ENCODE assay signal across 12 cellular contexts in the genomic region with DNA sequence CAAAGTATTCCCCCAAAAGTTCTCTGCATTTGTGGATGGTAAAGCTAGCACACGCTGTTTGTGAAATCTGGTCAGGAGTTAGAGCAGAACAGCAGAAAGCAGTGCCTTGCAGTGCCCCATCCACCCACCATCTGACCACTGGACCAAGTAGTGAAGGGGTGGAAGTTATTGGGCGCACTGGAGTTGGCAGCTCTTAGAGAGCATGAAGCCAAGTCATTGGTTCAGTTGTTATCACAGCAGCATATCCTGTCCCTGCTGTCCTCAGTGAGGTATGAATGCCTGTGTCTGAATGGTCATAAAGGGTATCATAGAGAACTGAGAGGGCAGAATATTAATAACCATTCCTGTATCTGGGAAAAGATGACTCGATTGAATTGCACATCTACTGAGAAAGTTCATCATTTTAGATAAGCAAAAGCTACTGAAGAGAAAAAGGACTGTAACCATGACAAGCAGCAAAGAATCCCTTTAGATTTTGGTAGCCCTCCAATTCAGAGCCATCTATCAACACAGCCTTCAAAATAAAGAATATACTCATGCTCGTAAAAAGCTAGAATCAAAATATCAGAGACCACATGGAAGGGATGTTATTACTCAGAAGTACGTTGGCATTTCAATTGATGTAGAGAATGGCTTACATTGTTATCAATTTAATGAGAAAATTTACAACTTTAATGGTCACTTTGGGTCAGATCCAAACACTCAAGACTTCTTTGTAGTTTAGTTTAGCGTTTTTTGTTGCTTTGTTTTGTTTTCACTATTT.
"Had no signal": no experiment of that assay in that cellular context is flagged by ENCODE, and none has a peak within 500 bp of the region (broad histone marks: within the 10 kb centered on the region; RNA-seq: fewer than 3 reads in every experiment).

No MANE protein-coding gene starts in this region.

- H3K36me3 ChIP-seq: esophagus squamous epithelium, gastrocnemius medialis, heart right ventricle, ovary had no signal

- H3K4me1 ChIP-seq: gastrocnemius medialis, heart right ventricle, testis had no signal

- ATAC-seq: activated CD4-positive, CD25-positive, alpha-beta regulatory T cell treated with anti-CD3 and anti-CD28 coated beads, Interleukin-2, amount 50 U/mL, for 24 hours; gastrocnemius medialis; left lobe of liver had no signal

- H3K27me3 ChIP-seq: esophagus squamous epithelium, gastrocnemius medialis, ovary, testis had no signal

- H3K9me3 ChIP-seq: esophagus squamous epithelium, gastrocnemius medialis, heart right ventricle, ovary, testis had no signal

- H3K4me3 ChIP-seq: dorsolateral prefrontal cortex, esophagus squamous epithelium, gastrocnemius medialis, heart right ventricle, ovary, testis had no signal

- DNase-seq: activated naive CD4-positive, alpha-beta T cell treated with anti-CD3 and anti-CD28 coated beads, Interleukin-2, amount 50 U/mL, for 16 hours; dorsolateral prefrontal cortex; esophagus squamous epithelium; gastrocnemius medialis; heart right ventricle; ovary; stimulated activated CD4-positive, alpha-beta T cell treated with anti-CD3 and anti-CD28 coated beads, Interleukin-2, amount 100 ng/mL, for 48 hours; stimulated activated naive CD4-positive, alpha-beta T cell treated with Interleukin-2 at 50 U/mL for 16 hours; T-helper 2 cell; testis had no signal

- H3K27ac ChIP-seq: dorsolateral prefrontal cortex, esophagus squamous epithelium, gastrocnemius medialis, heart right ventricle, ovary, testis had no signal
